32 cellular contexts compared by ENCODE assay signal in the genomic region with DNA sequence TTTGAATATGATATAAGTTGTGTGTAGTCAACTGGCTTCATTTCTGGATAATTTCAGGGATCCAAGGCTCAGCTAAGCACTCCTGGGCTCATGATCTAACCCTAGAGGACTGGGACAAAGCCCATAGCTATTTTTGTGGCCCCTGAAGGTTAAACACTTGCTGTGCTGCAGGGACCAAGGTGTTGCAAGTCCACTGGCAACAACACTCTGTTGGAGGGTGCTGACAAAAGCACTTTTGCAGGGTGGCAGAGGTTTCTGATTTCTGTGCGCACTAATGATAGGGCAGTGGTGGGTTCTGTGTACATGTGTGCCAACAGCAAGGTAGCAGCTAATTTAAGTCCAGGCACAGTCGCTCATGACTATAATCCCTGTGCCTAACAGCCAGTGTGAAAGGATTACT.
"Had no signal": no experiment of that assay in that cellular context is flagged by ENCODE, and none has a peak within 500 bp of the region (broad histone marks: within the 10 kb centered on the region; RNA-seq: fewer than 3 reads in every experiment).

No MANE protein-coding gene starts in this region.

- H3K27me3 ChIP-seq: adrenal gland, ascending aorta, body of pancreas, brain microvascular endothelial cell, breast epithelium, cardiac muscle cell had no signal

- H3K4me3 ChIP-seq: adrenal gland, ascending aorta, body of pancreas, breast epithelium, cardiac muscle cell had no signal

- H3K4me1 ChIP-seq: adrenal gland, ascending aorta, body of pancreas, breast epithelium had no signal

- H3K27ac ChIP-seq: adrenal gland, ascending aorta, body of pancreas, brain microvascular endothelial cell, breast epithelium, cardiac muscle cell had no signal

- ATAC-seq: activated naive CD4-positive, alpha-beta T cell treated with anti-CD3 and anti-CD28 coated beads, Interleukin-2, amount 50 U/mL, for 72 hours; activated naive CD8-positive, alpha-beta T cell treated with anti-CD3 and anti-CD28 coated beads, Interleukin-2, amount 50 U/mL, for 24 hours; activated T-cell treated with anti-CD3 and anti-CD28 coated beads, Interleukin-2, amount 50 U/mL, for 4 hours; activated T-cell treated with anti-CD3 and anti-CD28 coated beads, Interleukin-2, amount 50 U/mL, for 72 hours; activated T-helper 17 cell treated with anti-CD3 and anti-CD28 coated beads, Interleukin-2, amount 50 U/mL, for 72 hours; body of pancreas had no signal

- H3K9me3 ChIP-seq: adrenal gland, ascending aorta, body of pancreas, breast epithelium had no signal

- H3K36me3 ChIP-seq: adrenal gland, ascending aorta, brain microvascular endothelial cell, breast epithelium, cardiac muscle cell had no signal

- DNase-seq: activated effector memory CD4-positive, alpha-beta T cell treated with anti-CD3 and anti-CD28 coated beads, Interleukin-2, amount 50 U/mL, for 16 hours; activated effector memory CD4-positive, alpha-beta T cell treated with Interleukin-2 at 50 U/mL for 16 hours; activated gamma-delta T cell; activated gamma-delta T cell treated with Interleukin-2 at 50 U/mL for 16 hours; activated naive CD4-positive, alpha-beta T cell; activated naive CD4-positive, alpha-beta T cell treated with anti-CD3 and anti-CD28 coated beads for 36 hours; activated naive CD4-positive, alpha-beta T cell treated with anti-CD3 and anti-CD28 coated beads, Interleukin-2, amount 10 ng/mL, durations not matched to agents 7 days and 5 days; activated naive CD4-positive, alpha-beta T cell treated with anti-CD3 and anti-CD28 coated beads, Interleukin-2, amount 50 U/mL, for 16 hours; activated naive CD4-positive, alpha-beta T cell treated with Interleukin-2 at 50 U/mL for 16 hours; activated naive CD8-positive, alpha-beta T cell treated with anti-CD3 and anti-CD28 coated beads for 36 hours; activated naive CD8-positive, alpha-beta T cell treated with anti-CD3 and anti-CD28 coated beads, Interleukin-2, amount 10 ng/mL, durations not matched to agents 7 days and 5 days; activated naive CD8-positive, alpha-beta T cell treated with anti-CD3 and anti-CD28 coated beads, Interleukin-2, amount 50 U/mL, for 24 hours; activated T-cell treated with anti-CD3 and anti-CD28 coated beads for 4 hours; activated T-cell treated with anti-CD3 and anti-CD28 coated beads, Interleukin-2, amount 50 U/mL, for 1 hour; activated T-cell treated with anti-CD3 and anti-CD28 coated beads, Interleukin-2, amount 50 U/mL, for 24 hours; activated T-cell treated with anti-CD3 and anti-CD28 coated beads, Interleukin-2, amount 50 U/mL, for 4 hours; activated T-cell treated with anti-CD3 and anti-CD28 coated beads, Interleukin-2, amount 50 U/mL, for 48 hours; activated T-cell treated with anti-CD3 and anti-CD28 coated beads, Interleukin-2, amount 50 U/mL, for 72 hours; adrenal gland; amniotic stem cell; amygdala; anterior cingulate cortex; body of pancreas; brain microvascular endothelial cell; caudate nucleus; central memory CD4-positive, alpha-beta T cell; cerebellar nuclear complex had no signal
